In genomic region chr1:161972828-161973227, GRCh38 we compare ENCODE assay signal across 27 cellular contexts. TPM values are rescaled to one million over a fixed set of nuclear protein-coding genes. Genes with fewer than 3 reads are reported as not detected.
"Had no signal": no experiment of that assay in that cellular context is flagged by ENCODE, and none has a peak within 500 bp of the region (broad histone marks: within the 10 kb centered on the region; RNA-seq: fewer than 3 reads in every experiment).

No MANE protein-coding gene starts in this region.

- DNase-seq: activated B cell treated with CpG ODN at 0.5 μM for 24 hours; activated CD4-positive, alpha-beta T cell treated with anti-CD3 and anti-CD28 coated beads for 1 hour; activated CD4-positive, alpha-beta T cell treated with anti-CD3 and anti-CD28 coated beads, Interleukin-2, amount 10 ng/mL, durations not matched to agents 24 days and 14 days; activated CD4-positive, alpha-beta T cell treated with anti-CD3 and anti-CD28 coated beads, Interleukin-2, amount 50 U/mL, for 48 hours; activated CD8-positive, alpha-beta memory T cell treated with anti-CD3 and anti-CD28 coated beads, Interleukin-2, amount 10 ng/mL, durations not matched to agents 7 days and 5 days; activated effector memory CD4-positive, alpha-beta T cell treated with anti-CD3 and anti-CD28 coated beads, Interleukin-2, amount 50 U/mL, for 16 hours; activated naive CD4-positive, alpha-beta T cell treated with Interleukin-2 at 50 U/mL for 16 hours; activated naive CD8-positive, alpha-beta T cell treated with anti-CD3 and anti-CD28 coated beads for 36 hours; activated T-cell treated with anti-CD3 and anti-CD28 coated beads, Interleukin-2, amount 50 U/mL, for 24 hours; body of pancreas; central memory CD4-positive, alpha-beta T cell; Kasumi-1; KBM-7; NCI-H1105 treated with DMSO at 0.1 percent for 48 hours; NCI-H1436 treated with DMSO at 0.1 percent for 48 hours; NCI-H187; NCI-H2081; NCI-H510A treated with DMSO at 0.1 percent for 48 hours; NCI-H69; NK-92 treated with Interleukin-12 subunit alpha and Interleukin-12 subunit beta, amount 100 ng/mL, for 24 hours; OCI-M1; SHP77 treated with DMSO at 0.1 percent for 48 hours; T-helper 9 cell had no signal

- H3K27me3 ChIP-seq: ascending aorta, body of pancreas had no signal

- H3K27ac ChIP-seq: body of pancreas had no signal

- H3K4me3 ChIP-seq: ascending aorta, body of pancreas had no signal

- H3K4me1 ChIP-seq: body of pancreas had no signal

- H3K27me3 Mint-ChIP-seq: activated B cell treated with CpG ODN at 0.5 μM for 24 hours; activated CD4-positive, alpha-beta T cell treated with anti-CD3 and anti-CD28 coated beads, Interleukin-2, amount 10 ng/mL, durations not matched to agents 24 days and 14 days; activated CD8-positive, alpha-beta memory T cell treated with anti-CD3 and anti-CD28 coated beads, Interleukin-2, amount 10 ng/mL, durations not matched to agents 7 days and 5 days; activated naive CD8-positive, alpha-beta T cell treated with anti-CD3 and anti-CD28 coated beads for 36 hours; activated T-cell treated with anti-CD3 and anti-CD28 coated beads, Interleukin-2, amount 50 U/mL, for 24 hours had no signal

- H3K9me3 ChIP-seq: ascending aorta, body of pancreas had no signal

- H3K4me1 Mint-ChIP-seq: activated B cell treated with CpG ODN at 0.5 μM for 24 hours; activated CD8-positive, alpha-beta memory T cell treated with anti-CD3 and anti-CD28 coated beads, Interleukin-2, amount 10 ng/mL, durations not matched to agents 7 days and 5 days had no signal

- ATAC-seq: activated CD8-positive, alpha-beta memory T cell treated with anti-CD3 and anti-CD28 coated beads, Interleukin-2, amount 10 ng/mL, durations not matched to agents 7 days and 5 days; body of pancreas; Panc1 had no signal

- H3K27ac Mint-ChIP-seq: activated B cell treated with CpG ODN at 0.5 μM for 24 hours; activated CD4-positive, alpha-beta T cell treated with anti-CD3 and anti-CD28 coated beads, Interleukin-2, amount 10 ng/mL, durations not matched to agents 24 days and 14 days; activated CD8-positive, alpha-beta memory T cell treated with anti-CD3 and anti-CD28 coated beads, Interleukin-2, amount 10 ng/mL, durations not matched to agents 7 days and 5 days; activated naive CD8-positive, alpha-beta T cell treated with anti-CD3 and anti-CD28 coated beads for 36 hours; activated T-cell treated with anti-CD3 and anti-CD28 coated beads, Interleukin-2, amount 50 U/mL, for 24 hours; T-helper 1 cell treated with Interleukin-12 subunit alpha and Interleukin-12 subunit beta and Interleukin-4 antibody, amounts not matched to agents 30 μg/mL and 1 μg/mL, for 36 hours had no signal

- H3K36me3 Mint-ChIP-seq: activated CD8-positive, alpha-beta memory T cell treated with anti-CD3 and anti-CD28 coated beads, Interleukin-2, amount 10 ng/mL, durations not matched to agents 7 days and 5 days had no signal

- FAIRE-seq: bronchial epithelial cell had no signal

- H3K36me3 ChIP-seq: ascending aorta had no signal

- H3K4me3 Mint-ChIP-seq: activated B cell treated with CpG ODN at 0.5 μM for 24 hours; activated CD4-positive, alpha-beta T cell treated with anti-CD3 and anti-CD28 coated beads, Interleukin-2, amount 10 ng/mL, durations not matched to agents 24 days and 14 days; activated CD8-positive, alpha-beta memory T cell treated with anti-CD3 and anti-CD28 coated beads, Interleukin-2, amount 10 ng/mL, durations not matched to agents 7 days and 5 days; activated naive CD8-positive, alpha-beta T cell treated with anti-CD3 and anti-CD28 coated beads for 36 hours; activated T-cell treated with anti-CD3 and anti-CD28 coated beads, Interleukin-2, amount 50 U/mL, for 24 hours; T-helper 1 cell treated with Interleukin-12 subunit alpha and Interleukin-12 subunit beta and Interleukin-4 antibody, amounts not matched to agents 30 μg/mL and 1 μg/mL, for 36 hours had no signal

- H3K9me3 Mint-ChIP-seq: activated B cell treated with CpG ODN at 0.5 μM for 24 hours; activated CD4-positive, alpha-beta T cell treated with anti-CD3 and anti-CD28 coated beads, Interleukin-2, amount 10 ng/mL, durations not matched to agents 24 days and 14 days; activated naive CD8-positive, alpha-beta T cell treated with anti-CD3 and anti-CD28 coated beads for 36 hours; activated T-cell treated with anti-CD3 and anti-CD28 coated beads, Interleukin-2, amount 50 U/mL, for 24 hours; T-helper 1 cell treated with Interleukin-12 subunit alpha and Interleukin-12 subunit beta and Interleukin-4 antibody, amounts not matched to agents 30 μg/mL and 1 μg/mL, for 36 hours had no signal

RNA-seq across cellular contexts. Expression of gene OLFML2B, which starts 50.8 kb away (rescaled TPM):
- total RNA-seq: activated B cell treated with CpG ODN at 0.5 μM for 24 hours; activated CD4-positive, alpha-beta T cell treated with anti-CD3 and anti-CD28 coated beads, Interleukin-2, amount 10 ng/mL, durations not matched to agents 24 days and 14 days; activated CD8-positive, alpha-beta memory T cell treated with anti-CD3 and anti-CD28 coated beads, Interleukin-2, amount 10 ng/mL, durations not matched to agents 7 days and 5 days; bronchial epithelial cell had no signal
